Comparison of ENCODE assay signal across 1 cellular context in the genomic region with DNA sequence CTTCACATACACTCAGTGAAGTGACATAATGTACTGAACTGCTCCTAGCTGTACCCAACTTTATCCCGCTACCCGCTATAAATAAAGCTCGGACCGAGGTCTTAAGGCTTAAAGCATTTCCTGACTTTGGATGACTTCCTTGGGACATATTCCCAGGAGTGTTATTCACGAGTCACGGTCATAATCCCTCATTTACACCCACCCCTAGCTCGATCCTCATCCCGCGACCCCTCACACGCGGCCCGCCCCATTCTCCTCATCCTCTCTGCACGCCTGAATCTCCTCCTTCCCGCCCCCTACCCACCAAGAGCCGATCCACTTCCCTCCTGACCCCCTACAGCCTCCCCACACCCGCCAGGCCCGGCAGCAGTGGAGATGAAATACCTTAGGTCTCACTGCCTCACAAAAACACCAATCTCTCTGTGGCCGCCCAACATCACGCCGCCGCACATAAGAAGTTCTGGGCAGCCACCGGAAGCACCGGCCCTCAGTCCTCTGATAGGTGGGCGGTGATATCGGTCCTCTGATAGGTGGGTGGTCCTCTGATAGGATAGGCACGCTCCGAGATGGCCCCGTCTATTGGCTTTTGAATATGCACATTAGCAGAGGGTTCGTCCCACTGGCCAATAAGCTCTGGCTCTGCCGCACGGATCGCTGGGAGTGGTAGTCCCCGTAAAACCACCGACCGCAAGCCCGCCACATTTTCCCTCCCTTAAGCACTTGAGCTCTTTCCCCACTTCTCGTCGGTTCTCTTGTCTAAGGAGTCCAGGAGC.
TF ChIP-seq lines count a peak whose summit lies in the region.

A gene with protein sequence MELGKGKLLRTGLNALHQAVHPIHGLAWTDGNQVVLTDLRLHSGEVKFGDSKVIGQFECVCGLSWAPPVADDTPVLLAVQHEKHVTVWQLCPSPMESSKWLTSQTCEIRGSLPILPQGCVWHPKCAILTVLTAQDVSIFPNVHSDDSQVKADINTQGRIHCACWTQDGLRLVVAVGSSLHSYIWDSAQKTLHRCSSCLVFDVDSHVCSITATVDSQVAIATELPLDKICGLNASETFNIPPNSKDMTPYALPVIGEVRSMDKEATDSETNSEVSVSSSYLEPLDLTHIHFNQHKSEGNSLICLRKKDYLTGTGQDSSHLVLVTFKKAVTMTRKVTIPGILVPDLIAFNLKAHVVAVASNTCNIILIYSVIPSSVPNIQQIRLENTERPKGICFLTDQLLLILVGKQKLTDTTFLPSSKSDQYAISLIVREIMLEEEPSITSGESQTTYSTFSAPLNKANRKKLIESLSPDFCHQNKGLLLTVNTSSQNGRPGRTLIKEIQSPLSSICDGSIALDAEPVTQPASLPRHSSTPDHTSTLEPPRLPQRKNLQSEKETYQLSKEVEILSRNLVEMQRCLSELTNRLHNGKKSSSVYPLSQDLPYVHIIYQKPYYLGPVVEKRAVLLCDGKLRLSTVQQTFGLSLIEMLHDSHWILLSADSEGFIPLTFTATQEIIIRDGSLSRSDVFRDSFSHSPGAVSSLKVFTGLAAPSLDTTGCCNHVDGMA (minus strand): TSS at position 462 of the 773 bp plus-strand sequence. CDS start 7,897 bp downstream, outside the sequence.

TF ChIP-seq in HepG2, 621 proteins besides CTCF, POLR2A, EP300 and RAD21 (continued from another document and continues in another):
- TF ChIP-seq ZNF205 (CRISPR knock-in tag; IDR thresholded peaks at IDR 0.05) (no peak), ZNF225 (CRISPR knock-in tag; IDR thresholded peaks at IDR 0.05) (peak; percentile 75; the same call in 1 of the 2 replicates), FLYWCH1 (CRISPR knock-in tag; IDR thresholded peaks at IDR 0.05) (no peak), IRX3 (CRISPR knock-in tag; IDR thresholded peaks at IDR 0.05; ENCODE audit: borderline replicate concordance, low read depth) (peak; percentile 50; the same call in 1 of the 2 replicates), ZNF569 (CRISPR knock-in tag; IDR thresholded peaks at IDR 0.05; ENCODE audit: borderline replicate concordance) (0 out of 2 replicates have a peak, but pooled peaks have one; percentile 53), CHD4 (IDR thresholded peaks at IDR 0.05; ENCODE audit: borderline replicate concordance, low read length) (no peak), ZNF280B (CRISPR knock-in tag; IDR thresholded peaks at IDR 0.05; ENCODE audit: borderline replicate concordance) (0 out of 2 replicates have a peak, but pooled peaks have one; percentile 41), ZNF713 (CRISPR knock-in tag; IDR thresholded peaks at IDR 0.05) (no peak), STAT5B (CRISPR knock-in tag; IDR thresholded peaks at IDR 0.05) (no peak), GATA4 (IDR thresholded peaks at IDR 0.05; ENCODE audit: borderline replicate concordance, low read depth) (peak; percentile 61; the same call in 1 of the 2 replicates), ZNF256 (CRISPR knock-in tag; conservative IDR thresholded peaks at IDR 0.05) (no peak), HNRNPH1 (optimal IDR thresholded peaks at IDR 0.05; ENCODE audit: low read depth, low read length) (no peak), BRF2 (CRISPR knock-in tag; IDR thresholded peaks at IDR 0.05) (0 out of 2 replicates have a peak, but pooled peaks have one; percentile 34), KLF15 (CRISPR knock-in tag; IDR thresholded peaks at IDR 0.05; ENCODE audit: borderline replicate concordance) (peak; percentile 83; the same call in 1 of the 2 replicates), SYNCRIP (IDR thresholded peaks at IDR 0.05; ENCODE audit: insufficient read depth, low read depth, low read length) (no peak), NFE2L2 (IDR thresholded peaks at IDR 0.05; ENCODE audit: low read length) (0 out of 2 replicates have a peak, but pooled peaks have one; percentile 5), ISX (CRISPR knock-in tag; conservative IDR thresholded peaks at IDR 0.05) (no peak), KLF6 (CRISPR knock-in tag; IDR thresholded peaks at IDR 0.05) (peak; percentile 74; the same call in 1 of the 2 replicates), HNF1A (IDR thresholded peaks at IDR 0.05; ENCODE audit: low read depth) (no peak), HNF1A (CRISPR knock-in tag; IDR thresholded peaks at IDR 0.05; ENCODE audit: borderline replicate concordance) (peak; percentile 20; the same call in 1 of the 2 replicates), ZNF468 (CRISPR knock-in tag; IDR thresholded peaks at IDR 0.05) (no peak), ZNF747 (CRISPR knock-in tag; IDR thresholded peaks at IDR 0.05; ENCODE audit: borderline replicate concordance) (no peak; the same call in 1 of the 2 replicates), GTF3A (CRISPR knock-in tag; conservative IDR thresholded peaks at IDR 0.05) (no peak; the same call in 1 of the 2 replicates), KDM5B (CRISPR knock-in tag; IDR thresholded peaks at IDR 0.05; ENCODE audit: borderline replicate concordance) (peak; percentile 80; the same call in 1 of the 2 replicates), CREB1 (IDR thresholded peaks at IDR 0.05) (peak; percentile 66), CREB1 (CRISPR knock-in tag; IDR thresholded peaks at IDR 0.05) (peak; percentile 89), NONO (IDR thresholded peaks at IDR 0.05) (no peak), NONO (CRISPR knock-in tag; conservative IDR thresholded peaks at IDR 0.05) (0 out of 2 replicates have a peak, but pooled peaks have one; percentile 34), DNMT1 (CRISPR knock-in tag; IDR thresholded peaks at IDR 0.05) (peak; percentile 52; the same call in 1 of the 2 replicates), HDAC6 (IDR thresholded peaks at IDR 0.05; ENCODE audit: low read depth, low read length) (no peak), ZNF232 (CRISPR knock-in tag; IDR thresholded peaks at IDR 0.05; ENCODE audit: borderline replicate concordance) (peak; percentile 84; the same call in 1 of the 2 replicates), PTBP1 (IDR thresholded peaks at IDR 0.05; ENCODE audit: low read depth, low read length, poor library complexity, severe bottlenecking) (peak; percentile 66), ZNF609 (CRISPR knock-in tag; IDR thresholded peaks at IDR 0.05; ENCODE audit: borderline replicate concordance) (no peak)
- TF ChIP-seq, protein P1, sequence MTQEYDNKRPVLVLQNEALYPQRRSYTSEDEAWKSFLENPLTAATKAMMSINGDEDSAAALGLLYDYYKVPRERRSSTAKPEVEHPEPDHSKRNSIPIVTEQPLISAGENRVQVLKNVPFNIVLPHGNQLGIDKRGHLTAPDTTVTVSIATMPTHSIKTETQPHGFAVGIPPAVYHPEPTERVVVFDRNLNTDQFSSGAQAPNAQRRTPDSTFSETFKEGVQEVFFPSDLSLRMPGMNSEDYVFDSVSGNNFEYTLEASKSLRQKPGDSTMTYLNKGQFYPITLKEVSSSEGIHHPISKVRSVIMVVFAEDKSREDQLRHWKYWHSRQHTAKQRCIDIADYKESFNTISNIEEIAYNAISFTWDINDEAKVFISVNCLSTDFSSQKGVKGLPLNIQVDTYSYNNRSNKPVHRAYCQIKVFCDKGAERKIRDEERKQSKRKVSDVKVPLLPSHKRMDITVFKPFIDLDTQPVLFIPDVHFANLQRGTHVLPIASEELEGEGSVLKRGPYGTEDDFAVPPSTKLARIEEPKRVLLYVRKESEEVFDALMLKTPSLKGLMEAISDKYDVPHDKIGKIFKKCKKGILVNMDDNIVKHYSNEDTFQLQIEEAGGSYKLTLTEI (CRISPR knock-in tag; conservative IDR thresholded peaks at IDR 0.05) = no peak
- TF ChIP-seq, protein P2, sequence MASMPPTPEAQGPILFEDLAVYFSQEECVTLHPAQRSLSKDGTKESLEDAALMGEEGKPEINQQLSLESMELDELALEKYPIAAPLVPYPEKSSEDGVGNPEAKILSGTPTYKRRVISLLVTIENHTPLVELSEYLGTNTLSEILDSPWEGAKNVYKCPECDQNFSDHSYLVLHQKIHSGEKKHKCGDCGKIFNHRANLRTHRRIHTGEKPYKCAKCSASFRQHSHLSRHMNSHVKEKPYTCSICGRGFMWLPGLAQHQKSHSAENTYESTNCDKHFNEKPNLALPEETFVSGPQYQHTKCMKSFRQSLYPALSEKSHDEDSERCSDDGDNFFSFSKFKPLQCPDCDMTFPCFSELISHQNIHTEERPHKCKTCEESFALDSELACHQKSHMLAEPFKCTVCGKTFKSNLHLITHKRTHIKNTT (CRISPR knock-in tag; IDR thresholded peaks at IDR 0.05) = no peak
- TF ChIP-seq, protein P3, sequence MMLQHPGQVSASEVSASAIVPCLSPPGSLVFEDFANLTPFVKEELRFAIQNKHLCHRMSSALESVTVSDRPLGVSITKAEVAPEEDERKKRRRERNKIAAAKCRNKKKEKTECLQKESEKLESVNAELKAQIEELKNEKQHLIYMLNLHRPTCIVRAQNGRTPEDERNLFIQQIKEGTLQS (CRISPR knock-in tag; IDR thresholded peaks at IDR 0.05) = no peak; the same call in 1 of the 2 replicates
- TF ChIP-seq, protein P4, sequence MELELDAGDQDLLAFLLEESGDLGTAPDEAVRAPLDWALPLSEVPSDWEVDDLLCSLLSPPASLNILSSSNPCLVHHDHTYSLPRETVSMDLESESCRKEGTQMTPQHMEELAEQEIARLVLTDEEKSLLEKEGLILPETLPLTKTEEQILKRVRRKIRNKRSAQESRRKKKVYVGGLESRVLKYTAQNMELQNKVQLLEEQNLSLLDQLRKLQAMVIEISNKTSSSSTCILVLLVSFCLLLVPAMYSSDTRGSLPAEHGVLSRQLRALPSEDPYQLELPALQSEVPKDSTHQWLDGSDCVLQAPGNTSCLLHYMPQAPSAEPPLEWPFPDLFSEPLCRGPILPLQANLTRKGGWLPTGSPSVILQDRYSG (CRISPR knock-in tag; IDR thresholded peaks at IDR 0.05) = no peak; the same call in 1 of the 2 replicates
